30 cellular contexts compared by ENCODE assay signal in genomic region chr7:118754608-118755007, GRCh38.
"Had no signal": no experiment of that assay in that cellular context is flagged by ENCODE, and none has a peak within 500 bp of the region (broad histone marks: within the 10 kb centered on the region; RNA-seq: fewer than 3 reads in every experiment).

No MANE protein-coding gene starts in this region.

- H3K9me3 ChIP-seq: ascending aorta, gastrocnemius medialis, psoas muscle, sigmoid colon, transverse colon had no signal

- H3K27me3 ChIP-seq: ascending aorta, gastrocnemius medialis, sigmoid colon, transverse colon had no signal

- H3K79me2 ChIP-seq: parathyroid adenoma had no signal

- H3K4me3 ChIP-seq: ascending aorta, gastrocnemius medialis, psoas muscle, sigmoid colon, transverse colon had no signal

- H3K27me3 Mint-ChIP-seq: activated naive CD4-positive, alpha-beta T cell treated with anti-CD3 and anti-CD28 coated beads, Interleukin-2, amount 10 ng/mL, durations not matched to agents 7 days and 5 days; activated naive CD8-positive, alpha-beta T cell treated with anti-CD3 and anti-CD28 coated beads, Interleukin-2, amount 10 ng/mL, durations not matched to agents 7 days and 5 days; brain; effector memory CD8-positive, alpha-beta T cell; naive thymus-derived CD4-positive, alpha-beta T cell had no signal

- H3K4me3 Mint-ChIP-seq: activated naive CD4-positive, alpha-beta T cell treated with anti-CD3 and anti-CD28 coated beads, Interleukin-2, amount 10 ng/mL, durations not matched to agents 7 days and 5 days; activated naive CD8-positive, alpha-beta T cell treated with anti-CD3 and anti-CD28 coated beads, Interleukin-2, amount 10 ng/mL, durations not matched to agents 7 days and 5 days; activated T-helper 1 cell treated with anti-CD3 and anti-CD28 coated beads, Interleukin-12 subunit alpha, Interleukin-12 subunit beta, Interleukin-2, Interleukin-4 antibody, amounts not matched to agents 30 ng/mL and 10 ng/mL and 1 ng/mL, durations not matched to agents 14 hours and 24 hours and 36 hours; brain; effector memory CD8-positive, alpha-beta T cell; naive thymus-derived CD4-positive, alpha-beta T cell; neural crest cell had no signal

- FAIRE-seq: islet of Langerhans, urothelium cell line had no signal

- ATAC-seq: effector memory CD8-positive, alpha-beta T cell; gastrocnemius medialis; left cardiac atrium; left ventricle myocardium superior; naive thymus-derived CD4-positive, alpha-beta T cell; psoas muscle had no signal

- H3K4me1 Mint-ChIP-seq: activated naive CD4-positive, alpha-beta T cell treated with anti-CD3 and anti-CD28 coated beads, Interleukin-2, amount 10 ng/mL, durations not matched to agents 7 days and 5 days; activated naive CD8-positive, alpha-beta T cell treated with anti-CD3 and anti-CD28 coated beads, Interleukin-2, amount 10 ng/mL, durations not matched to agents 7 days and 5 days; brain; naive thymus-derived CD4-positive, alpha-beta T cell; neural crest cell had no signal

- DNase-seq: activated CD4-positive, alpha-beta T cell treated with anti-CD3 and anti-CD28 coated beads for 48 hours; activated CD4-positive, alpha-beta T cell treated with anti-CD3 and anti-CD28 coated beads, Interleukin-2, amount 50 U/mL, for 48 hours; activated CD8-positive, alpha-beta memory T cell treated with anti-CD3 and anti-CD28 coated beads for 24 hours; activated effector memory CD4-positive, alpha-beta T cell treated with anti-CD3 and anti-CD28 coated beads, Interleukin-2, amount 50 U/mL, for 16 hours; activated naive CD4-positive, alpha-beta T cell treated with anti-CD3 and anti-CD28 coated beads, Interleukin-2, amount 10 ng/mL, durations not matched to agents 7 days and 5 days; activated naive CD8-positive, alpha-beta T cell treated with anti-CD3 and anti-CD28 coated beads, Interleukin-2, amount 10 ng/mL, durations not matched to agents 7 days and 5 days; activated T-cell treated with anti-CD3 and anti-CD28 coated beads, Interleukin-2, amount 50 U/mL, for 1 hour; caudate nucleus; cortex of kidney; effector memory CD8-positive, alpha-beta T cell; gastrocnemius medialis; glutamatergic neuron; left cardiac atrium; left ventricle myocardium superior; midbrain; naive thymus-derived CD4-positive, alpha-beta T cell; occipital lobe; psoas muscle; sigmoid colon; stimulated activated CD4-positive, alpha-beta T cell treated with anti-CD3 and anti-CD28 coated beads, Interleukin-15, amount 100 ng/mL, for 24 hours; stimulated activated CD4-positive, alpha-beta T cell treated with anti-CD3 and anti-CD28 coated beads, Interleukin-2, amount 100 ng/mL, for 24 hours; stimulated activated naive CD4-positive, alpha-beta T cell; transverse colon had no signal

- H3K36me3 ChIP-seq: ascending aorta, gastrocnemius medialis, sigmoid colon, transverse colon had no signal

- H2AFZ ChIP-seq: parathyroid adenoma had no signal

- H3K27ac ChIP-seq: ascending aorta, gastrocnemius medialis, parathyroid adenoma, psoas muscle, sigmoid colon, transverse colon had no signal

- H3K4me1 ChIP-seq: ascending aorta, gastrocnemius medialis, parathyroid adenoma, psoas muscle, sigmoid colon, transverse colon had no signal

- H3K27ac Mint-ChIP-seq: activated naive CD4-positive, alpha-beta T cell treated with anti-CD3 and anti-CD28 coated beads, Interleukin-2, amount 10 ng/mL, durations not matched to agents 7 days and 5 days; activated naive CD8-positive, alpha-beta T cell treated with anti-CD3 and anti-CD28 coated beads, Interleukin-2, amount 10 ng/mL, durations not matched to agents 7 days and 5 days; activated T-helper 1 cell treated with anti-CD3 and anti-CD28 coated beads, Interleukin-12 subunit alpha, Interleukin-12 subunit beta, Interleukin-2, Interleukin-4 antibody, amounts not matched to agents 30 ng/mL and 10 ng/mL and 1 ng/mL, durations not matched to agents 14 hours and 24 hours and 36 hours; brain; effector memory CD8-positive, alpha-beta T cell; naive thymus-derived CD4-positive, alpha-beta T cell had no signal

- H3K9me3 Mint-ChIP-seq: activated naive CD8-positive, alpha-beta T cell treated with anti-CD3 and anti-CD28 coated beads, Interleukin-2, amount 10 ng/mL, durations not matched to agents 7 days and 5 days; activated T-helper 1 cell treated with anti-CD3 and anti-CD28 coated beads, Interleukin-12 subunit alpha, Interleukin-12 subunit beta, Interleukin-2, Interleukin-4 antibody, amounts not matched to agents 30 ng/mL and 10 ng/mL and 1 ng/mL, durations not matched to agents 14 hours and 24 hours and 36 hours; neural crest cell had no signal

- H3K36me3 Mint-ChIP-seq: activated naive CD4-positive, alpha-beta T cell treated with anti-CD3 and anti-CD28 coated beads, Interleukin-2, amount 10 ng/mL, durations not matched to agents 7 days and 5 days; activated naive CD8-positive, alpha-beta T cell treated with anti-CD3 and anti-CD28 coated beads, Interleukin-2, amount 10 ng/mL, durations not matched to agents 7 days and 5 days; brain; naive thymus-derived CD4-positive, alpha-beta T cell had no signal

- H3K9ac ChIP-seq: parathyroid adenoma had no signal
